ENCODE assay signal across 14 cellular contexts in the genomic region with DNA sequence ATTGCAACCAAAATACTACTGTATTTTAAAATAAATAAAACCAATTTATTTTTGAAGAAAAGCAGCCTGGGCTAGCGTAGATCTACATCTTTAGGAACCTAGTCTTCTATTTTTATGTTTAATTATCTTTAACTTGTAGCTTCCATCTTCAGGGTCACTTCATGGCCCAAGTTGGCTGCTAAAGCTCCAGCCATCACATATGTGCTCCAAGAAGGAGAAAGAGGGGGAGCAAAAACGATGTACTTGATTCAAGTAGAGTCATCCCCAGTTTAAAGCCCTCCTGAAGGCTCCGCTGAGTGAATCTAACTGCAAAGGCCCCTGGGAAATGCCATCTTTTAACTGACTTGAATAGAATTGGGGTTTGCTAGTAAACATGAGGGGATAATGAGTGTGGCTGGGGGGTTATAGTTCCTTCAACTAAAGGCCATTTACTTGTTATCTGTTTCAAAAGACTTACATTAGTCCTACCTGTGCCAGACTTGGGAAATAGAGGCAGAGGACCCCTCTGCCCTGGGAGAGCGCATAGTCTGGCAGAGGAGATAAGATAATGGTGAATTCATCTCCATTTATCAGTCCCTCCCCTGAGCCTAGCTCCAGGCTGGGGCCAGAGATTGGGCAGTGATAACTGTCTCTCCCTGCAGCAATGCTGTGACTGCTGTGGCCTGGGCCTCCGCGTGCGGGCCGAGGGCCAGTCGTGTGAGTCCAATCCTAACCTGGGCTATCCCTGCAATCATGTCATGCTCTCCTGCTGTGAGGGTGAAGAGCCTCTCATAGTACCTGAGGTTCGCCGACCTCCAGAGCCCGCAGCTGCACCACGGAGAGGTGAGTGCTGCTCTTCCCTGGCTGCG.
A peak's percentile ranks its signal among the peaks of the same experiment; 100 is the strongest.
DNase-seq lines count a peak whose midpoint lies in the region; ATAC-seq and TF ChIP-seq lines count a peak whose summit lies in the region.
"Had no signal": no experiment of that assay in that cellular context is flagged by ENCODE, and none has a peak within 500 bp of the region (broad histone marks: within the 10 kb centered on the region; RNA-seq: fewer than 3 reads in every experiment).

No MANE protein-coding gene starts in this region.

- intact Hi-C loops in Right ventricle myocardium inferior (cut with DNase I), result no loop called here

- TF ChIP-seq CTCF in right atrium auricular region (IDR thresholded peaks at IDR 0.05) (no peak), RWPE2 (IDR thresholded peaks at IDR 0.05; ENCODE audit: poor library complexity, severe bottlenecking) (no peak), gastroesophageal sphincter (IDR thresholded peaks at IDR 0.05) (no peak)

- H3K27me3 ChIP-seq in right atrium auricular region (no peaks in the 10 kb centered on the region), RWPE2 (ENCODE audit: insufficient read depth, poor library complexity, severe bottlenecking) (no peaks in the 10 kb centered on the region), gastroesophageal sphincter (peaks cover 5% of the 10 kb centered on the region), trophoblast cell (ENCODE audit: insufficient read depth, low read length) (no peaks in the 10 kb centered on the region)
- H3K27me3 ChIP-seq: BLaER1 treated with 17β-estradiol and CSF1 and Interleukin-3, amounts not matched to agents 10 nM and 100 nM had no signal

- H3K27ac ChIP-seq in right atrium auricular region (no peak overlapping the region), RWPE2 (ENCODE audit: poor library complexity, severe bottlenecking) (no peak overlapping the region), gastroesophageal sphincter (peak overlapping the region in 3 of 4 donors; percentile 2 to 37 (median 16)), trophoblast cell (ENCODE audit: low read depth, low read length) (no peak overlapping the region)
- H3K27ac ChIP-seq: GM23248 had no signal

- H3K23ac ChIP-seq in trophoblast cell (ENCODE audit: low read length), result no peak overlapping the region

- TF ChIP-seq EP300 in gastroesophageal sphincter (IDR thresholded peaks at IDR 0.05), result no peak

- no peak overlapping the region for H3K4me2 ChIP-seq in trophoblast cell (ENCODE audit: low read length)

- H3K79me2 ChIP-seq in trophoblast cell (ENCODE audit: control insufficient read depth, insufficient read depth, low read length, poor library complexity), result no peaks in the 10 kb centered on the region

- H3K14ac ChIP-seq in trophoblast cell (ENCODE audit: low read length), result no peak overlapping the region

- no peak overlapping the region for H4K12ac ChIP-seq in trophoblast cell (ENCODE audit: low read depth, low read length)

- H3K18ac ChIP-seq in trophoblast cell (ENCODE audit: low read length), result no peak overlapping the region

- no peaks in the 10 kb centered on the region for H3K9me3 ChIP-seq in right atrium auricular region
- no peaks in the 10 kb centered on the region for H3K9me3 ChIP-seq in RWPE2 (ENCODE audit: severe bottlenecking)
- H3K9me3 ChIP-seq in gastroesophageal sphincter, result peaks cover 0 to 6% (median 0%) of the 10 kb centered on the region in 3 donors
- peaks cover 13% of the 10 kb centered on the region for H3K9me3 ChIP-seq in trophoblast cell (ENCODE audit: insufficient read depth, low read depth, low read length)

- no peak overlapping the region for H2BK5ac ChIP-seq in trophoblast cell (ENCODE audit: low read depth, low read length, poor library complexity)

- H3K79me1 ChIP-seq in trophoblast cell (ENCODE audit: low read length), result no peaks in the 10 kb centered on the region

- H3K4me1 ChIP-seq in right atrium auricular region (no peaks in the 10 kb centered on the region), RWPE2 (ENCODE audit: insufficient read depth, poor library complexity, severe bottlenecking) (no peaks in the 10 kb centered on the region), gastroesophageal sphincter (no peaks in the 10 kb centered on the region), trophoblast cell (ENCODE audit: control insufficient read depth in 1 of 2, insufficient read depth in 2 of 2, low read length in 2 of 2) (no peaks in the 10 kb centered on the region)

- H3K4me3 ChIP-seq in right atrium auricular region (no peak overlapping the region), RWPE2 (ENCODE audit: severe bottlenecking) (no peak overlapping the region), gastroesophageal sphincter (no peak overlapping the region), trophoblast cell (ENCODE audit: low read depth, low read length) (no peak overlapping the region)
- H3K4me3 ChIP-seq: BLaER1 treated with 17β-estradiol and CSF1 and Interleukin-3, amounts not matched to agents 10 nM and 100 nM; GM23248 had no signal

- no peak overlapping the region for H4K8ac ChIP-seq in trophoblast cell (ENCODE audit: low read depth, low read length)

- H2AFZ ChIP-seq in trophoblast cell (ENCODE audit: insufficient read depth, low read length, poor library complexity), result no peak overlapping the region
- H2AFZ ChIP-seq: GM23248 had no signal

- WGBS in gastroesophageal sphincter (ENCODE audit: low coverage in 1 of 2), 2 donors, result 76 to 89% methylated on average over 5 to 8 of the region's 14 CpGs
- WGBS in trophoblast cell (ENCODE audit: extremely low coverage, insufficient coverage, insufficient read length), result no CpG with 5 or more reads among the region's 14 CpGs

- H4K91ac ChIP-seq in trophoblast cell (ENCODE audit: low read depth, low read length), result no peak overlapping the region

- H3K4ac ChIP-seq in trophoblast cell (ENCODE audit: low read depth, low read length), result no peak overlapping the region

- no peak for TF ChIP-seq POLR2A in gastroesophageal sphincter (IDR thresholded peaks at IDR 0.05)

- DNase-seq in Right ventricle myocardium inferior (ENCODE audit: missing footprints) (peak; percentile 32), right atrium auricular region (ENCODE audit: low spot score) (no peak), RWPE2 (ENCODE audit: low spot score) (peak; percentile 20), trophoblast cell (peak; percentile 61 to 68), SW480 (ENCODE audit: low spot score) (no peak), NK-92 (lab: John Stamatoyannopoulos, UW; ENCODE audit: unreplicated experiment) (no peak)
- DNase-seq: ACHN; CD4-positive, CD25-positive, alpha-beta regulatory T cell; DMS53; GF-D8 had no signal

- ATAC-seq in Right ventricle myocardium inferior (no peak), RWPE2 (ENCODE audit: low read depth) (no peak), gastroesophageal sphincter (no peak), GM18519 (IDR thresholded peaks at IDR 0.05; ENCODE audit: low FRiP score, unreplicated experiment) (no peak)

- no peak overlapping the region for H3K9ac ChIP-seq in trophoblast cell (ENCODE audit: low read length)
- H3K9ac ChIP-seq: BLaER1 treated with 17β-estradiol and CSF1 and Interleukin-3, amounts not matched to agents 10 nM and 100 nM; GM23248 had no signal

- H2BK120ac ChIP-seq in trophoblast cell (ENCODE audit: insufficient read depth, low read length, poor library complexity), result no peak overlapping the region

- H3K36me3 ChIP-seq in right atrium auricular region (peaks cover 47% of the 10 kb centered on the region), RWPE2 (ENCODE audit: low read depth) (no peaks in the 10 kb centered on the region), gastroesophageal sphincter (peaks cover 0 to 37% of the 10 kb centered on the region in 2 donors), trophoblast cell (ENCODE audit: control insufficient read depth in 1 of 2, insufficient read depth in 2 of 2, low read length in 2 of 2) (no peaks in the 10 kb centered on the region)
- H3K36me3 ChIP-seq: BLaER1 treated with 17β-estradiol and CSF1 and Interleukin-3, amounts not matched to agents 10 nM and 100 nM had no signal

- H2AK5ac ChIP-seq in trophoblast cell (ENCODE audit: low read length), result no peak overlapping the region

- no peak overlapping the region for H2BK12ac ChIP-seq in trophoblast cell (ENCODE audit: low read length)

Comparison
In these comparisons a context has a peak if more than half of its experiments do, and no peak if none do; other contexts are left out.
1. DNase-seq: peak in Right ventricle myocardium inferior (single experiment), RWPE2 (single experiment) and trophoblast cell (2 of 2); none in right atrium auricular region (single experiment), SW480 (single experiment) and NK-92 (single experiment).
2. H3K27ac ChIP-seq: peak in gastroesophageal sphincter (3 of 4); none in right atrium auricular region (0 of 2), RWPE2 (single experiment) and trophoblast cell (single experiment).